Comparison of ENCODE assay signal across 8 cellular contexts in the genomic region with DNA sequence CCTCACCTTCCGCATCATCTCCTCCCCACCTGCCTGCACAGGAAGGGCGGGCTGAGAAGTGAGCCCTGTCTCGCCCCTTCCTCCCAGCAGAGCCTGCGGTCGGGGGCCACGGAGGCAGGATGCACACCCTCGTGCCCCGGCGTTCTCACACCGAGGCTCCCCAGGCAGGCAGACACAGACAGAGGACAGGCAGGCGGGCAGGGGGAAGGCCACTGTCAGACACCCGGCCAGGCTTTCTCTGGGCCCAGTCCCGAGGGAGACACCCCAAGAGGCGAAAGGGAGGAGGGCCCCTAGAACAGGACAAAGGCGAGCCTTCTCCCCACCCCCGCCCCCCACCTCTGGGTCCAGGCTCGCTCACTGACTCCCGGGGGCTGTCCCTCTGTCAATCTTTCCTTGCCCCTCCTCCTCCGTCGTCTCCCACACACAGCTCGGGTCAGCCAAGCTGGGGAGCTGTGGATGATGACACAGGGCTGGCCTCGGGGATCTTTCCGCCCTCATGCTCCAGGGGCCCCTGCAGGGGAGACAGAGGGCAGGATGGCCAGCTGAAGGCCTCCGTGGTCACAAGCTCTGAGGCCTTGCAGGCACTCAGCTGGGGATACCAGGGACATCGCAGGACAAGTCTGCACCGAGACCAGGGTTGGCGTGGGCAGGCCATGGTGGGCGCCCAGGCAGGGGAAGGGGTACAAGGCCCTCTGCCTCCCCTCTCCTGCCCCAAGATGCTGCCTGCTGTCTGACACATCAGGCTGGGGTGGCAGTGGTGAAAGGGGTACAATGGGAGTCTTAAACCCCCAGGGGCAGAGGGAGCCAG. TPM values are rescaled to one million over a fixed set of nuclear protein-coding genes. Genes with fewer than 3 reads are reported as not detected.
A peak's percentile ranks its signal among the peaks of the same experiment; 100 is the strongest.
DNase-seq lines count a peak whose midpoint lies in the region; ATAC-seq and TF ChIP-seq lines count a peak whose summit lies in the region.

No MANE protein-coding gene starts in this region.

- ATAC-seq in HG03280 (IDR thresholded peaks at IDR 0.05; ENCODE audit: unreplicated experiment), result peak; percentile 54
- no peak for ATAC-seq in left lung

- DNase-seq in GM19240 (ENCODE audit: insufficient read length, low spot score) (peak; percentile 70), activated T-cell treated with anti-CD3 and anti-CD28 coated beads for 4 hours (peak; percentile 36), head of caudate nucleus (peak; percentile 61 to 95 (median 81)), DMS153 (lab: John Stamatoyannopoulos, UW) (no peak), left lung (no peak), A673 (ENCODE audit: low spot score) (no peak)
- DNase-seq in stimulated activated CD4-positive, alpha-beta T cell treated with anti-CD3 and anti-CD28 coated beads, Interleukin-2, amount 100 ng/mL, for 4 hours (ENCODE audit: low read depth), result peak; percentile 33

- H3K9me3 ChIP-seq in left lung (no peaks in the 10 kb centered on the region), A673 (ENCODE audit: low read depth, low read length, poor library complexity, severe bottlenecking) (no peaks in the 10 kb centered on the region)

- BruUV-seq in A673 (replicated peaks; lab: Mats Ljungman, UMichigan), result no TSS peak

- intact Hi-C loops in head of caudate nucleus (cut with DNase I), result loop anchor here (10.0 kb wide), 1 partner anchor 203 kb away; no protein-coding TSS in a partner anchor
- intact Hi-C loops in left lung (cut with DNase I), result no loop called here
- intact Hi-C loops in A673 (cut with micrococcal nuclease; ENCODE audit: unreplicated experiment), result no loop called here

- H3K27me3 ChIP-seq in left lung, result no peaks in the 10 kb centered on the region
- no peaks in the 10 kb centered on the region for H3K27me3 ChIP-seq in A673 (replicated peaks; ENCODE audit: insufficient read depth, low read depth, low read length, poor library complexity)

- H3K4me3 ChIP-seq in left lung (peak overlapping the region in 1 of 2 donors; percentile 19), A673 (ENCODE audit: low read depth, low read length, poor library complexity, severe bottlenecking) (no peak overlapping the region)

- H3K27ac ChIP-seq in left lung (peak overlapping the region in 1 of 2 donors; percentile 19), A673 (ENCODE audit: low read depth, low read length, poor library complexity, severe bottlenecking) (no peak overlapping the region)

- CTCF ChIA-PET in A673 (lab: Charles Lee), result no interaction called here

- POLR2A ChIA-PET in A673 (lab: Charles Lee; ENCODE audit: low non-redundant PET), result no interaction called here

- no peak for TF ChIP-seq CTCF in left lung (IDR thresholded peaks at IDR 0.05)
- no peak for TF ChIP-seq CTCF in A673 (conservative IDR thresholded peaks at IDR 0.05; ENCODE audit: low read depth, low read length)

- H3K4me1 ChIP-seq in left lung (peaks cover 33 to 83% of the 10 kb centered on the region in 2 donors), A673 (ENCODE audit: insufficient read depth, low read length, poor library complexity, severe bottlenecking) (no peaks in the 10 kb centered on the region)

- H3K36me3 ChIP-seq in left lung, result no peaks in the 10 kb centered on the region
- H3K36me3 ChIP-seq in A673 (ENCODE audit: insufficient read depth, low read length, poor library complexity, severe bottlenecking), result no peaks in the 10 kb centered on the region

RNA-seq across cellular contexts. Expression of a gene that starts 24.9 kb away (rescaled TPM):
- total RNA-seq in left lung (10 to 100 TPM; 32.0 to 36.0 TPM), A673 (2021) (34.1 and 36.2 TPM in 2 replicates)

Comparison
In these comparisons a context has a peak if more than half of its experiments do, and no peak if none do; other contexts are left out.
1. DNase-seq: peak in GM19240 (single experiment), activated T-cell treated with anti-CD3 and anti-CD28 coated beads for 4 hours (single experiment), head of caudate nucleus (42 of 42) and stimulated activated CD4-positive, alpha-beta T cell treated with anti-CD3 and anti-CD28 coated beads, Interleukin-2, amount 100 ng/mL, for 4 hours (single experiment); none in DMS153 (single experiment), left lung (0 of 2) and A673 (single experiment).